ENCODE assay signal across 11 cellular contexts in genomic region chr4:128649161-128649560, GRCh38.
"Had no signal": no experiment of that assay in that cellular context is flagged by ENCODE, and none has a peak within 500 bp of the region (broad histone marks: within the 10 kb centered on the region; RNA-seq: fewer than 3 reads in every experiment).

No MANE protein-coding gene starts in this region.

- H3K27ac Mint-ChIP-seq: activated CD4-positive, alpha-beta T cell treated with anti-CD3 and anti-CD28 coated beads, Interleukin-2, amount 10 ng/mL, durations not matched to agents 7 days and 5 days; activated naive CD8-positive, alpha-beta T cell treated with anti-CD3 and anti-CD28 coated beads for 36 hours; stimulated activated naive CD8-positive, alpha-beta T cell treated with anti-CD3 and anti-CD28 coated beads, Interleukin-15, amount 100 ng/mL, for 72 hours had no signal

- H3K4me3 ChIP-seq: testis had no signal

- H3K4me1 Mint-ChIP-seq: activated CD4-positive, alpha-beta T cell treated with anti-CD3 and anti-CD28 coated beads, Interleukin-2, amount 10 ng/mL, durations not matched to agents 7 days and 5 days; activated naive CD8-positive, alpha-beta T cell treated with anti-CD3 and anti-CD28 coated beads for 36 hours; stimulated activated naive CD8-positive, alpha-beta T cell treated with anti-CD3 and anti-CD28 coated beads, Interleukin-15, amount 100 ng/mL, for 72 hours had no signal

- H3K36me3 Mint-ChIP-seq: activated naive CD8-positive, alpha-beta T cell treated with anti-CD3 and anti-CD28 coated beads for 36 hours had no signal

- H3K9me3 ChIP-seq: testis had no signal

- H3K27me3 Mint-ChIP-seq: stimulated activated naive CD8-positive, alpha-beta T cell treated with anti-CD3 and anti-CD28 coated beads, Interleukin-15, amount 100 ng/mL, for 72 hours had no signal

- ATAC-seq: sciatic nerve; stimulated activated naive CD8-positive, alpha-beta T cell treated with anti-CD3 and anti-CD28 coated beads, Interleukin-15, amount 100 ng/mL, for 72 hours had no signal

- H3K4me1 ChIP-seq: foreskin keratinocyte had no signal

- H3K4me3 Mint-ChIP-seq: activated CD4-positive, alpha-beta T cell treated with anti-CD3 and anti-CD28 coated beads, Interleukin-2, amount 10 ng/mL, durations not matched to agents 7 days and 5 days; activated naive CD8-positive, alpha-beta T cell treated with anti-CD3 and anti-CD28 coated beads for 36 hours; nephron; stimulated activated naive CD8-positive, alpha-beta T cell treated with anti-CD3 and anti-CD28 coated beads, Interleukin-15, amount 100 ng/mL, for 72 hours had no signal

- DNase-seq: activated CD4-positive, alpha-beta T cell treated with anti-CD3 and anti-CD28 coated beads, Interleukin-2, amount 10 ng/mL, durations not matched to agents 7 days and 5 days; activated CD8-positive, alpha-beta memory T cell treated with anti-CD3 and anti-CD28 coated beads, Interleukin-2, amount 50 U/mL, for 48 hours; activated naive CD8-positive, alpha-beta T cell treated with anti-CD3 and anti-CD28 coated beads for 36 hours; amygdala; effector CD8-positive, alpha-beta T cell; nucleus accumbens; stimulated activated naive CD8-positive, alpha-beta T cell treated with anti-CD3 and anti-CD28 coated beads, Interleukin-15, amount 100 ng/mL, for 72 hours; testis had no signal

- H3K9me3 Mint-ChIP-seq: activated CD4-positive, alpha-beta T cell treated with anti-CD3 and anti-CD28 coated beads, Interleukin-2, amount 10 ng/mL, durations not matched to agents 7 days and 5 days; activated naive CD8-positive, alpha-beta T cell treated with anti-CD3 and anti-CD28 coated beads for 36 hours; stimulated activated naive CD8-positive, alpha-beta T cell treated with anti-CD3 and anti-CD28 coated beads, Interleukin-15, amount 100 ng/mL, for 72 hours had no signal

- H3K27ac ChIP-seq: foreskin keratinocyte, testis had no signal

- H3K27me3 ChIP-seq: testis had no signal
